Comparison of ENCODE assay signal across 1 cellular context in the genomic region with DNA sequence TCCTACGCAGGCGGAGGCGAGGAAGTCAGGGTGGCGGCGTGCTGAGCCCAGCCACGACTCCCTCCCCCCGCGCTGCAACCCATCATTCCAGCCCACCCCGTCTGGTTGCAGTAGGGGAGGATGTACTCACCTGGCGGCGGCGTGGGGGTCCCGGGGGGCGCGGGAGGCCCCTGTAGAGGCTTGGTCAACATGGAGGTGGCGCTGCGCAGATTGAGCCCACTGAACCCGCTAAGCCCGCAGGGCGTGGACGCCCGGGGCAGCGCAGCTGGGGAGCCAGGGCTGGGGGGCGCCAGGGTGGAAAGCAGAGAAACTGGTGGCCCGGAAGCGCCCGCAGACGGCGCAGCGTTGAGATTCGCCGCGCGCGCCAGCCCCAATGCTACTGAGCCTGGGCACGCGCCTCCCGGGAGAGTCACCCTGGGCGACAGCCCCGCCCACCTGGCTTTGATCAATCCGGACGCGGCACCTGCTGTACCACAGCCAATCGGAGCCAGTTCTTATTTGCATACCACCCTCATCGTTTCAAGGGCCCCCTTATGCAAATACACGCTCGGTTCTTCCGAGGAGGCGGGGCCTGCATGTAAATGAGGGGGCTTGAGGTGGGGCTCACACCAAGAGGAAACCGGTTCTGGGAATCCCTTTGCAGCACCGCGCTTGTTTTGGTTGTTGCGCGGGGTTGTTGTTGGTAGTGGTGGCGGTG.
A peak's percentile ranks its signal among the peaks of the same experiment; 100 is the strongest.
TF ChIP-seq lines count a peak whose summit lies in the region.

A gene (minus strand): TSS at position 381 of the 697 bp plus-strand sequence. CDS start 190 bp downstream, at position 191.

TF ChIP-seq in HepG2, 621 proteins besides CTCF, POLR2A, EP300 and RAD21 (continued from another document and continues in another):
- TF ChIP-seq, protein P1, sequence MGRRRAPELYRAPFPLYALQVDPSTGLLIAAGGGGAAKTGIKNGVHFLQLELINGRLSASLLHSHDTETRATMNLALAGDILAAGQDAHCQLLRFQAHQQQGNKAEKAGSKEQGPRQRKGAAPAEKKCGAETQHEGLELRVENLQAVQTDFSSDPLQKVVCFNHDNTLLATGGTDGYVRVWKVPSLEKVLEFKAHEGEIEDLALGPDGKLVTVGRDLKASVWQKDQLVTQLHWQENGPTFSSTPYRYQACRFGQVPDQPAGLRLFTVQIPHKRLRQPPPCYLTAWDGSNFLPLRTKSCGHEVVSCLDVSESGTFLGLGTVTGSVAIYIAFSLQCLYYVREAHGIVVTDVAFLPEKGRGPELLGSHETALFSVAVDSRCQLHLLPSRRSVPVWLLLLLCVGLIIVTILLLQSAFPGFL (CRISPR knock-in tag; IDR thresholded peaks at IDR 0.05), result no peak
- TF ChIP-seq ZFYVE20 (CRISPR knock-in tag; IDR thresholded peaks at IDR 0.05; ENCODE audit: borderline replicate concordance, low read depth) (no peak), JUNB (CRISPR knock-in tag; IDR thresholded peaks at IDR 0.05; ENCODE audit: borderline replicate concordance) (no peak), CBX2 (IDR thresholded peaks at IDR 0.05; ENCODE audit: low read depth, low read length) (no peak), CBX2 (CRISPR knock-in tag; IDR thresholded peaks at IDR 0.05; ENCODE audit: low read depth) (no peak), POLR2AphosphoS5 (IDR thresholded peaks at IDR 0.05; ENCODE audit: low read depth, low read length) (peak; percentile 90), ISL2 (CRISPR knock-in tag; IDR thresholded peaks at IDR 0.05) (no peak), CCDC6 (CRISPR knock-in tag; IDR thresholded peaks at IDR 0.05) (peak; percentile 42; the same call in 1 of the 2 replicates), FLYWCH1 (CRISPR knock-in tag; IDR thresholded peaks at IDR 0.05) (no peak), ZSCAN9 (CRISPR knock-in tag; IDR thresholded peaks at IDR 0.05; ENCODE audit: borderline replicate concordance) (no peak), RFXAP (CRISPR knock-in tag; IDR thresholded peaks at IDR 0.05; ENCODE audit: borderline replicate concordance) (no peak), GLI4 (CRISPR knock-in tag; IDR thresholded peaks at IDR 0.05; ENCODE audit: borderline replicate concordance) (no peak), SUZ12 (IDR thresholded peaks at IDR 0.05; ENCODE audit: low read depth, low read length) (no peak), CEBPB (IDR thresholded peaks at IDR 0.05; ENCODE audit: borderline replicate concordance, low read depth, low read length) (no peak), ZNF792 (CRISPR knock-in tag; IDR thresholded peaks at IDR 0.05) (peak; percentile 37; the same call in 1 of the 2 replicates), HMGA1 (CRISPR knock-in tag; conservative IDR thresholded peaks at IDR 0.05) (no peak), ZNF331 (CRISPR knock-in tag; IDR thresholded peaks at IDR 0.05) (no peak), ELF1 (CRISPR knock-in tag; IDR thresholded peaks at IDR 0.05) (peak; percentile 22; the same call in 1 of the 2 replicates), REL (CRISPR knock-in tag; conservative IDR thresholded peaks at IDR 0.05) (no peak), ZSCAN29 (CRISPR knock-in tag; conservative IDR thresholded peaks at IDR 0.05) (0 out of 2 replicates have a peak, but pooled peaks have one; percentile 38), SMAD1 (CRISPR knock-in tag; IDR thresholded peaks at IDR 0.05; ENCODE audit: borderline replicate concordance, low read depth) (no peak), ZNF260 (CRISPR knock-in tag; IDR thresholded peaks at IDR 0.05; ENCODE audit: borderline replicate concordance, low read depth) (no peak), CREB1 (IDR thresholded peaks at IDR 0.05) (peak; percentile 12; the same call in 1 of the 2 replicates), CREB1 (CRISPR knock-in tag; IDR thresholded peaks at IDR 0.05) (no peak), SOX6 (IDR thresholded peaks at IDR 0.05) (no peak), SOX6 (CRISPR knock-in tag; IDR thresholded peaks at IDR 0.05) (0 out of 2 replicates have a peak, but pooled peaks have one; percentile 22), TBX3 (IDR thresholded peaks at IDR 0.05; ENCODE audit: borderline replicate concordance) (no peak), TCF7L2 (IDR thresholded peaks at IDR 0.05; ENCODE audit: low read depth, low read length) (no peak), HNF4A (CRISPR knock-in tag; IDR thresholded peaks at IDR 0.05) (no peak), BRCA1 (CRISPR knock-in tag; IDR thresholded peaks at IDR 0.05) (no peak)
- TF ChIP-seq, protein P2, sequence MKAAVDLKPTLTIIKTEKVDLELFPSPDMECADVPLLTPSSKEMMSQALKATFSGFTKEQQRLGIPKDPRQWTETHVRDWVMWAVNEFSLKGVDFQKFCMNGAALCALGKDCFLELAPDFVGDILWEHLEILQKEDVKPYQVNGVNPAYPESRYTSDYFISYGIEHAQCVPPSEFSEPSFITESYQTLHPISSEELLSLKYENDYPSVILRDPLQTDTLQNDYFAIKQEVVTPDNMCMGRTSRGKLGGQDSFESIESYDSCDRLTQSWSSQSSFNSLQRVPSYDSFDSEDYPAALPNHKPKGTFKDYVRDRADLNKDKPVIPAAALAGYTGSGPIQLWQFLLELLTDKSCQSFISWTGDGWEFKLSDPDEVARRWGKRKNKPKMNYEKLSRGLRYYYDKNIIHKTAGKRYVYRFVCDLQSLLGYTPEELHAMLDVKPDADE (CRISPR knock-in tag; IDR thresholded peaks at IDR 0.05), result no peak
- TF ChIP-seq, protein P3, sequence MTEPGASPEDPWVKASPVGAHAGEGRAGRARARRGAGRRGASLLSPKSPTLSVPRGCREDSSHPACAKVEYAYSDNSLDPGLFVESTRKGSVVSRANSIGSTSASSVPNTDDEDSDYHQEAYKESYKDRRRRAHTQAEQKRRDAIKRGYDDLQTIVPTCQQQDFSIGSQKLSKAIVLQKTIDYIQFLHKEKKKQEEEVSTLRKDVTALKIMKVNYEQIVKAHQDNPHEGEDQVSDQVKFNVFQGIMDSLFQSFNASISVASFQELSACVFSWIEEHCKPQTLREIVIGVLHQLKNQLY (CRISPR knock-in tag; IDR thresholded peaks at IDR 0.05), result no peak
- TF ChIP-seq, protein P4, sequence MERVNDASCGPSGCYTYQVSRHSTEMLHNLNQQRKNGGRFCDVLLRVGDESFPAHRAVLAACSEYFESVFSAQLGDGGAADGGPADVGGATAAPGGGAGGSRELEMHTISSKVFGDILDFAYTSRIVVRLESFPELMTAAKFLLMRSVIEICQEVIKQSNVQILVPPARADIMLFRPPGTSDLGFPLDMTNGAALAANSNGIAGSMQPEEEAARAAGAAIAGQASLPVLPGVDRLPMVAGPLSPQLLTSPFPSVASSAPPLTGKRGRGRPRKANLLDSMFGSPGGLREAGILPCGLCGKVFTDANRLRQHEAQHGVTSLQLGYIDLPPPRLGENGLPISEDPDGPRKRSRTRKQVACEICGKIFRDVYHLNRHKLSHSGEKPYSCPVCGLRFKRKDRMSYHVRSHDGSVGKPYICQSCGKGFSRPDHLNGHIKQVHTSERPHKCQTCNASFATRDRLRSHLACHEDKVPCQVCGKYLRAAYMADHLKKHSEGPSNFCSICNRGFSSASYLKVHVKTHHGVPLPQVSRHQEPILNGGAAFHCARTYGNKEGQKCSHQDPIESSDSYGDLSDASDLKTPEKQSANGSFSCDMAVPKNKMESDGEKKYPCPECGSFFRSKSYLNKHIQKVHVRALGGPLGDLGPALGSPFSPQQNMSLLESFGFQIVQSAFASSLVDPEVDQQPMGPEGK (CRISPR knock-in tag; IDR thresholded peaks at IDR 0.05), result 0 out of 2 replicates have a peak, but pooled peaks have one; percentile 5
- TF ChIP-seq, protein P5, sequence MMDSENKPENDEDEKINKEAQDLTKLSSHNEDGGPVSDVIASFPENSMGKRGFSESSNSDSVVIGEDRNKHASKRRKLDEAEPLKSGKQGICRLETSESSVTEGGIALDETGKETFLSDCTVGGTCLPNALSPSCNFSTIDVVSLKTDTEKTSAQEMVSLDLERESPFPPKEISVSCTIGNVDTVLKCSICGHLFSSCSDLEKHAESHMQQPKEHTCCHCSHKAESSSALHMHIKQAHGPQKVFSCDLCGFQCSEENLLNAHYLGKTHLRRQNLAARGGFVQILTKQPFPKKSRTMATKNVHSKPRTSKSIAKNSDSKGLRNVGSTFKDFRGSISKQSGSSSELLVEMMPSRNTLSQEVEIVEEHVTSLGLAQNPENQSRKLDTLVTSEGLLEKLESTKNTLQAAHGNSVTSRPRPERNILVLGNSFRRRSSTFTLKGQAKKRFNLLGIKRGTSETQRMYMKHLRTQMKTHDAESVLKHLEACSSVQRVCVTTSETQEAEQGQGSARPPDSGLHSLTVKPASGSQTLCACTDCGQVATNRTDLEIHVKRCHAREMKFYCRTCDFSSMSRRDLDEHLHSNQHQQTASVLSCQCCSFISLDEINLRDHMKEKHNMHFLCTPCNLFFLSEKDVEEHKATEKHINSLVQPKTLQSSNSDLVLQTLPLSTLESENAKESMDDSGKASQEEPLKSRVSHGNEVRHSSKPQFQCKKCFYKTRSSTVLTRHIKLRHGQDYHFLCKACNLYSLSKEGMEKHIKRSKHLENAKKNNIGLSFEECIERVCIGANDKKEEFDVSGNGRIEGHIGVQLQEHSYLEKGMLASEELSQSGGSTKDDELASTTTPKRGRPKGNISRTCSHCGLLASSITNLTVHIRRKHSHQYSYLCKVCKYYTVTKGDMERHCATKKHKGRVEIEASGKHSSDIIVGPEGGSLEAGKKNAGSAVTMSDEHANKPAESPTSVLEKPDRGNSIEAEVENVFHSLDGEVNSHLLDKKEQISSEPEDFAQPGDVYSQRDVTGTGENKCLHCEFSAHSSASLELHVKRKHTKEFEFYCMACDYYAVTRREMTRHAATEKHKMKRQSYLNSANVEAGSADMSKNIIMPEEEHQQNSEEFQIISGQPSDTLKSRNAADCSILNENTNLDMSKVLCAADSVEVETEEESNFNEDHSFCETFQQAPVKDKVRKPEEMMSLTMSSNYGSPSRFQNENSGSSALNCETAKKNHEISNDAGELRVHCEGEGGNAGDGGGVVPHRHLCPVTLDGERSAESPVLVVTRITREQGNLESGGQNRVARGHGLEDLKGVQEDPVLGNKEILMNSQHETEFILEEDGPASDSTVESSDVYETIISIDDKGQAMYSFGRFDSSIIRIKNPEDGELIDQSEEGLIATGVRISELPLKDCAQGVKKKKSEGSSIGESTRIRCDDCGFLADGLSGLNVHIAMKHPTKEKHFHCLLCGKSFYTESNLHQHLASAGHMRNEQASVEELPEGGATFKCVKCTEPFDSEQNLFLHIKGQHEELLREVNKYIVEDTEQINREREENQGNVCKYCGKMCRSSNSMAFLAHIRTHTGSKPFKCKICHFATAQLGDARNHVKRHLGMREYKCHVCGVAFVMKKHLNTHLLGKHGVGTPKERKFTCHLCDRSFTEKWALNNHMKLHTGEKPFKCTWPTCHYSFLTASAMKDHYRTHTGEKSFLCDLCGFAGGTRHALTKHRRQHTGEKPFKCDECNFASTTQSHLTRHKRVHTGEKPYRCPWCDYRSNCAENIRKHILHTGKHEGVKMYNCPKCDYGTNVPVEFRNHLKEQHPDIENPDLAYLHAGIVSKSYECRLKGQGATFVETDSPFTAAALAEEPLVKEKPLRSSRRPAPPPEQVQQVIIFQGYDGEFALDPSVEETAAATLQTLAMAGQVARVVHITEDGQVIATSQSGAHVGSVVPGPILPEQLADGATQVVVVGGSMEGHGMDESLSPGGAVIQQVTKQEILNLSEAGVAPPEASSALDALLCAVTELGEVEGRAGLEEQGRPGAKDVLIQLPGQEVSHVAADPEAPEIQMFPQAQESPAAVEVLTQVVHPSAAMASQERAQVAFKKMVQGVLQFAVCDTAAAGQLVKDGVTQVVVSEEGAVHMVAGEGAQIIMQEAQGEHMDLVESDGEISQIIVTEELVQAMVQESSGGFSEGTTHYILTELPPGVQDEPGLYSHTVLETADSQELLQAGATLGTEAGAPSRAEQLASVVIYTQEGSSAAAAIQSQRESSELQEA (CRISPR knock-in tag; IDR thresholded peaks at IDR 0.05; ENCODE audit: not compliant biosample characterization), result peak; percentile 65
- TF ChIP-seq, protein P6, sequence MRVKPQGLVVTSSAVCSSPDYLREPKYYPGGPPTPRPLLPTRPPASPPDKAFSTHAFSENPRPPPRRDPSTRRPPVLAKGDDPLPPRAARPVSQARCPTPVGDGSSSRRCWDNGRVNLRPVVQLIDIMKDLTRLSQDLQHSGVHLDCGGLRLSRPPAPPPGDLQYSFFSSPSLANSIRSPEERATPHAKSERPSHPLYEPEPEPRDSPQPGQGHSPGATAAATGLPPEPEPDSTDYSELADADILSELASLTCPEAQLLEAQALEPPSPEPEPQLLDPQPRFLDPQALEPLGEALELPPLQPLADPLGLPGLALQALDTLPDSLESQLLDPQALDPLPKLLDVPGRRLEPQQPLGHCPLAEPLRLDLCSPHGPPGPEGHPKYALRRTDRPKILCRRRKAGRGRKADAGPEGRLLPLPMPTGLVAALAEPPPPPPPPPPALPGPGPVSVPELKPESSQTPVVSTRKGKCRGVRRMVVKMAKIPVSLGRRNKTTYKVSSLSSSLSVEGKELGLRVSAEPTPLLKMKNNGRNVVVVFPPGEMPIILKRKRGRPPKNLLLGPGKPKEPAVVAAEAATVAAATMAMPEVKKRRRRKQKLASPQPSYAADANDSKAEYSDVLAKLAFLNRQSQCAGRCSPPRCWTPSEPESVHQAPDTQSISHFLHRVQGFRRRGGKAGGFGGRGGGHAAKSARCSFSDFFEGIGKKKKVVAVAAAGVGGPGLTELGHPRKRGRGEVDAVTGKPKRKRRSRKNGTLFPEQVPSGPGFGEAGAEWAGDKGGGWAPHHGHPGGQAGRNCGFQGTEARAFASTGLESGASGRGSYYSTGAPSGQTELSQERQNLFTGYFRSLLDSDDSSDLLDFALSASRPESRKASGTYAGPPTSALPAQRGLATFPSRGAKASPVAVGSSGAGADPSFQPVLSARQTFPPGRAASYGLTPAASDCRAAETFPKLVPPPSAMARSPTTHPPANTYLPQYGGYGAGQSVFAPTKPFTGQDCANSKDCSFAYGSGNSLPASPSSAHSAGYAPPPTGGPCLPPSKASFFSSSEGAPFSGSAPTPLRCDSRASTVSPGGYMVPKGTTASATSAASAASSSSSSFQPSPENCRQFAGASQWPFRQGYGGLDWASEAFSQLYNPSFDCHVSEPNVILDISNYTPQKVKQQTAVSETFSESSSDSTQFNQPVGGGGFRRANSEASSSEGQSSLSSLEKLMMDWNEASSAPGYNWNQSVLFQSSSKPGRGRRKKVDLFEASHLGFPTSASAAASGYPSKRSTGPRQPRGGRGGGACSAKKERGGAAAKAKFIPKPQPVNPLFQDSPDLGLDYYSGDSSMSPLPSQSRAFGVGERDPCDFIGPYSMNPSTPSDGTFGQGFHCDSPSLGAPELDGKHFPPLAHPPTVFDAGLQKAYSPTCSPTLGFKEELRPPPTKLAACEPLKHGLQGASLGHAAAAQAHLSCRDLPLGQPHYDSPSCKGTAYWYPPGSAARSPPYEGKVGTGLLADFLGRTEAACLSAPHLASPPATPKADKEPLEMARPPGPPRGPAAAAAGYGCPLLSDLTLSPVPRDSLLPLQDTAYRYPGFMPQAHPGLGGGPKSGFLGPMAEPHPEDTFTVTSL (CRISPR knock-in tag; IDR thresholded peaks at IDR 0.05; ENCODE audit: borderline replicate concordance), result no peak
- TF ChIP-seq, protein P7, sequence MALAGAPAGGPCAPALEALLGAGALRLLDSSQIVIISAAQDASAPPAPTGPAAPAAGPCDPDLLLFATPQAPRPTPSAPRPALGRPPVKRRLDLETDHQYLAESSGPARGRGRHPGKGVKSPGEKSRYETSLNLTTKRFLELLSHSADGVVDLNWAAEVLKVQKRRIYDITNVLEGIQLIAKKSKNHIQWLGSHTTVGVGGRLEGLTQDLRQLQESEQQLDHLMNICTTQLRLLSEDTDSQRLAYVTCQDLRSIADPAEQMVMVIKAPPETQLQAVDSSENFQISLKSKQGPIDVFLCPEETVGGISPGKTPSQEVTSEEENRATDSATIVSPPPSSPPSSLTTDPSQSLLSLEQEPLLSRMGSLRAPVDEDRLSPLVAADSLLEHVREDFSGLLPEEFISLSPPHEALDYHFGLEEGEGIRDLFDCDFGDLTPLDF (CRISPR knock-in tag; IDR thresholded peaks at IDR 0.05), result no peak
